Comparison of ENCODE assay signal across 10 cellular contexts in genomic region chr3:127734181-127734720, GRCh38.
DNase-seq lines count a peak whose midpoint lies in the region; ATAC-seq and TF ChIP-seq lines count a peak whose summit lies in the region.
"Had no signal": no experiment of that assay in that cellular context is flagged by ENCODE, and none has a peak within 500 bp of the region (broad histone marks: within the 10 kb centered on the region; RNA-seq: fewer than 3 reads in every experiment).

No MANE protein-coding gene starts in this region.

- H3K4me1 ChIP-seq in PC-9 (replicated peaks; ENCODE audit: insufficient read depth) (peaks cover 10% of the 10 kb centered on the region), gastrocnemius medialis (peaks cover 43 to 64% of the 10 kb centered on the region in 2 donors)

- POLR2A ChIA-PET in PC-9 (lab: Charles Lee; ENCODE audit: unreplicated experiment), result no interaction called here

- no peak for TF ChIP-seq POLR2A in gastrocnemius medialis (IDR thresholded peaks at IDR 0.05)

- H4K20me1 ChIP-seq in PC-9 (ENCODE audit: insufficient read depth), result no peaks in the 10 kb centered on the region

- H3K36me3 ChIP-seq in PC-9 (ENCODE audit: low read depth) (no peaks in the 10 kb centered on the region), gastrocnemius medialis (no peaks in the 10 kb centered on the region)
- H3K36me3 ChIP-seq: upper lobe of left lung had no signal

- H3K27ac Mint-ChIP-seq in CD14-positive monocyte, result peak overlapping the region; percentile 84 to 96 (median 89)

- DNase-seq in CD14-positive monocyte (ENCODE audit: low spot score), result no peak
- DNase-seq in PC-9, result no peak
- DNase-seq in epithelial cell of prostate (ENCODE audit: low read depth, low spot score), result no peak
- DNase-seq in gastrocnemius medialis, result no peak
- no peak for DNase-seq in NCI-H2029 treated with DMSO at 0.1 percent for 48 hours (lab: John Stamatoyannopoulos, UW)
- no peak for DNase-seq in NCI-H2029 (lab: John Stamatoyannopoulos, UW)
- DNase-seq: CD4-positive, CD25-positive, alpha-beta regulatory T cell; upper lobe of left lung had no signal

- no peak overlapping the region for H3K27ac ChIP-seq in PC-9
- H3K27ac ChIP-seq in epithelial cell of prostate, result peak overlapping the region; percentile 80
- peak overlapping the region; percentile 66 to 86 (median 74) for H3K27ac ChIP-seq in gastrocnemius medialis

- in situ Hi-C loops in gastrocnemius medialis (cut with MboI; ENCODE audit: low sequenced_read_pairs in 4 of 4), result no loop called here

- H3K79me2 ChIP-seq in PC-9 (ENCODE audit: low read depth), result no peaks in the 10 kb centered on the region

- intact Hi-C loops in CD14-positive monocyte (cut with micrococcal nuclease), result no loop called here
- intact Hi-C loops in PC-9 (cut with micrococcal nuclease; ENCODE audit: unreplicated experiment), result no loop called here
- intact Hi-C loops in gastrocnemius medialis (cut with DNase I; ENCODE audit: low total_unique reads), result no loop called here

- CTCF ChIA-PET in PC-9 (lab: Charles Lee), result no interaction called here

- H3F3A ChIP-seq in PC-9 (ENCODE audit: insufficient read depth, low read depth), result no peaks in the 10 kb centered on the region

- no peak overlapping the region for H3K4me2 ChIP-seq in PC-9

- peaks cover 1 to 8% of the 10 kb centered on the region in 2 donors for H3K36me3 Mint-ChIP-seq in CD14-positive monocyte
- H3K36me3 Mint-ChIP-seq: CD4-positive, CD25-positive, alpha-beta regulatory T cell had no signal

- peaks cover 0 to 4% (median 0%) of the 10 kb centered on the region in 7 donors for H3K9me3 Mint-ChIP-seq in CD14-positive monocyte
- H3K9me3 Mint-ChIP-seq: CD4-positive, CD25-positive, alpha-beta regulatory T cell had no signal

- H3K27me3 Mint-ChIP-seq in CD14-positive monocyte (ENCODE audit: low read depth in 3 of 3), result peaks cover 0 to 2% (median 2%) of the 10 kb centered on the region in 3 donors

- H3K9me2 ChIP-seq in PC-9 (ENCODE audit: insufficient read depth), result no peaks in the 10 kb centered on the region

- no peak for TF ChIP-seq CTCF in CD14-positive monocyte (IDR thresholded peaks at IDR 0.05)
- no peak for TF ChIP-seq CTCF in PC-9 (conservative IDR thresholded peaks at IDR 0.05)
- TF ChIP-seq CTCF in gastrocnemius medialis (IDR thresholded peaks at IDR 0.05 in 4 of 5, conservative IDR thresholded peaks at IDR 0.05 in 1 of 5), result no peak

- H3K9me3 ChIP-seq in PC-9 (ENCODE audit: insufficient read depth, low read depth) (no peaks in the 10 kb centered on the region), gastrocnemius medialis (no peaks in the 10 kb centered on the region)
- H3K9me3 ChIP-seq: upper lobe of left lung had no signal

- no peak overlapping the region for H2AFZ ChIP-seq in PC-9

- no peak overlapping the region for H3K4me3 ChIP-seq in PC-9
- H3K4me3 ChIP-seq in gastrocnemius medialis, result no peak overlapping the region
- H3K4me3 ChIP-seq: upper lobe of left lung had no signal

- H3K27me3 ChIP-seq in PC-9 (ENCODE audit: insufficient read depth, low read depth) (no peaks in the 10 kb centered on the region), gastrocnemius medialis (no peaks in the 10 kb centered on the region)
- H3K27me3 ChIP-seq: upper lobe of left lung had no signal

- peaks cover 84% of the 10 kb centered on the region for H3K4me1 Mint-ChIP-seq in CD14-positive monocyte
- H3K4me1 Mint-ChIP-seq: CD4-positive, CD25-positive, alpha-beta regulatory T cell had no signal

- TSS peak; percentile 72 for BruUV-seq in PC-9 (replicated peaks; lab: Mats Ljungman, UMichigan)

- ATAC-seq in gastrocnemius medialis (no peak), HG03460 (IDR thresholded peaks at IDR 0.05; ENCODE audit: unreplicated experiment) (no peak), GM21825 (IDR thresholded peaks at IDR 0.05; ENCODE audit: unreplicated experiment) (no peak)

- peak overlapping the region; percentile 18 to 56 for H3K4me3 Mint-ChIP-seq in CD14-positive monocyte
- H3K4me3 Mint-ChIP-seq: CD4-positive, CD25-positive, alpha-beta regulatory T cell had no signal
